2 cellular contexts compared by ENCODE assay signal in the genomic region with DNA sequence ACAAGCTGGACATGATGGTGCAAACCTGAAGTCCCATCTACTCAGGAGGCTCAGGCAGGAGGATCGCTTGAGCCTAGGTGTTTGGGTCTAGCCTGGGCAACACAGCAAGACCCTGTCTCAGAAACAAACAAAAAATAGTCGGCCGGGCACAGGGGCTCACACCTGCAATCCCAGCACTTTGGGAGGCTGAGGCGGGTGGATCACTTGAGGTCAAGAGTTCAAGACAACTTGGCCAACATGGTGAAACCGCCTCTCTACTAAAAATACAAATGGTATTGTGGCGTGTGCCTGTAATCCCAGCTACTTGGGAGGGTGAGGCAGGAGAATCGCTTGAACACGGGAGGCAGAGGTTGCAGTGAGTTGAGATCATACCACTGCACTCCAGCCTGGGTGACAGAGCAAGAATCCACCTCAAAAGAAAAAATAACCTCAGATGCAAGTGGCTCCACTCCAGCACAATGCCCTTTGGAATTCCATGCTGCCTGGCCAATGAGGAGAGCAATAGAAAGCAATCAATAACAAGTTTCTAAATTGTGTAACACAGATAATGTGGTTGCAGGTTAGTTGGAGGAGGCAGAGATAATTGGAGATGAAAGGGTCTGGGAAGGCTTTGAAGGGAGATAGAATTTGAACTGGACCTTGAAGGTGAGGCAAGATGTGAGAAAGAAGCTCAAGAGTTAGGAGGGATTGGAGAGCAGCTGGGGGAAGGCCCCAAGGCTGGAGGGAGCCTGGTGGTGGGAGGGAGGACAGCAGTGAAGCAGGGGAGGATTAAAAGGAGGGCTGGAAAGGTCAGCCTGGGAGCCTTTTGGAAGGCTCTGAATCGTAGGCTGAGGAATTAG.
TF ChIP-seq lines count a peak whose summit lies in the region.

No MANE protein-coding gene starts in this region.

TF ChIP-seq in A549, 52 proteins besides CTCF, POLR2A, EP300 and RAD21:
- no peak for TF ChIP-seq BHLHE40 (IDR thresholded peaks at IDR 0.05; ENCODE audit: low read depth, low read length)
- no peak for TF ChIP-seq CHD2 (IDR thresholded peaks at IDR 0.05; ENCODE audit: low read length, partially characterized antibody)
- TF ChIP-seq TFCP2L1 (CRISPR knock-in tag; IDR thresholded peaks at IDR 0.05), result no peak
- TF ChIP-seq ZFP36 (IDR thresholded peaks at IDR 0.05; ENCODE audit: borderline replicate concordance, partially characterized antibody), result no peak
- no peak for TF ChIP-seq NR3C1 (IDR thresholded peaks at IDR 0.05)
- TF ChIP-seq, protein P1, sequence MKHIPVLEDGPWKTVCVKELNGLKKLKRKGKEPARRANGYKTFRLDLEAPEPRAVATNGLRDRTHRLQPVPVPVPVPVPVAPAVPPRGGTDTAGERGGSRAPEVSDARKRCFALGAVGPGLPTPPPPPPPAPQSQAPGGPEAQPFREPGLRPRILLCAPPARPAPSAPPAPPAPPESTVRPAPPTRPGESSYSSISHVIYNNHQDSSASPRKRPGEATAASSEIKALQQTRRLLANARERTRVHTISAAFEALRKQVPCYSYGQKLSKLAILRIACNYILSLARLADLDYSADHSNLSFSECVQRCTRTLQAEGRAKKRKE (CRISPR knock-in tag; IDR thresholded peaks at IDR 0.05; ENCODE audit: low read depth), result no peak
- TF ChIP-seq RARB (CRISPR knock-in tag; IDR thresholded peaks at IDR 0.05), result no peak
- TF ChIP-seq HOXA7 (CRISPR knock-in tag; IDR thresholded peaks at IDR 0.05), result no peak
- TF ChIP-seq POLR2AphosphoS2 (conservative IDR thresholded peaks at IDR 0.05; ENCODE audit: low read length), result no peak
- no peak for TF ChIP-seq RFX5 (IDR thresholded peaks at IDR 0.05)
- TF ChIP-seq, protein P2, sequence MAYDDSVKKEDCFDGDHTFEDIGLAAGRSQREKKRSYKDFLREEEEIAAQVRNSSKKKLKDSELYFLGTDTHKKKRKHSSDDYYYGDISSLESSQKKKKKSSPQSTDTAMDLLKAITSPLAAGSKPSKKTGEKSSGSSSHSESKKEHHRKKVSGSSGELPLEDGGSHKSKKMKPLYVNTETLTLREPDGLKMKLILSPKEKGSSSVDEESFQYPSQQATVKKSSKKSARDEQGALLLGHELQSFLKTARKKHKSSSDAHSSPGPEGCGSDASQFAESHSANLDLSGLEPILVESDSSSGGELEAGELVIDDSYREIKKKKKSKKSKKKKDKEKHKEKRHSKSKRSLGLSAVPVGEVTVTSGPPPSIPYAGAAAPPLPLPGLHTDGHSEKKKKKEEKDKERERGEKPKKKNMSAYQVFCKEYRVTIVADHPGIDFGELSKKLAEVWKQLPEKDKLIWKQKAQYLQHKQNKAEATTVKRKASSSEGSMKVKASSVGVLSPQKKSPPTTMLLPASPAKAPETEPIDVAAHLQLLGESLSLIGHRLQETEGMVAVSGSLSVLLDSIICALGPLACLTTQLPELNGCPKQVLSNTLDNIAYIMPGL (CRISPR knock-in tag; IDR thresholded peaks at IDR 0.05; ENCODE audit: borderline replicate concordance), result no peak
- no peak for TF ChIP-seq CBX8 (IDR thresholded peaks at IDR 0.05)
- no peak for TF ChIP-seq FOSL2 (IDR thresholded peaks at IDR 0.05)
- TF ChIP-seq FOSL2 (CRISPR knock-in tag; IDR thresholded peaks at IDR 0.05), result no peak
- TF ChIP-seq CHD4 (IDR thresholded peaks at IDR 0.05; ENCODE audit: borderline replicate concordance), result no peak
TF ChIP-seq in A549: peak in this region for 0.

TF ChIP-seq in GM23338, 12 proteins besides CTCF, POLR2A, EP300 and RAD21:
- TF ChIP-seq ZNF331 (CRISPR knock-in tag; IDR thresholded peaks at IDR 0.05; ENCODE audit: low read depth), result no peak
- TF ChIP-seq, protein P3, sequence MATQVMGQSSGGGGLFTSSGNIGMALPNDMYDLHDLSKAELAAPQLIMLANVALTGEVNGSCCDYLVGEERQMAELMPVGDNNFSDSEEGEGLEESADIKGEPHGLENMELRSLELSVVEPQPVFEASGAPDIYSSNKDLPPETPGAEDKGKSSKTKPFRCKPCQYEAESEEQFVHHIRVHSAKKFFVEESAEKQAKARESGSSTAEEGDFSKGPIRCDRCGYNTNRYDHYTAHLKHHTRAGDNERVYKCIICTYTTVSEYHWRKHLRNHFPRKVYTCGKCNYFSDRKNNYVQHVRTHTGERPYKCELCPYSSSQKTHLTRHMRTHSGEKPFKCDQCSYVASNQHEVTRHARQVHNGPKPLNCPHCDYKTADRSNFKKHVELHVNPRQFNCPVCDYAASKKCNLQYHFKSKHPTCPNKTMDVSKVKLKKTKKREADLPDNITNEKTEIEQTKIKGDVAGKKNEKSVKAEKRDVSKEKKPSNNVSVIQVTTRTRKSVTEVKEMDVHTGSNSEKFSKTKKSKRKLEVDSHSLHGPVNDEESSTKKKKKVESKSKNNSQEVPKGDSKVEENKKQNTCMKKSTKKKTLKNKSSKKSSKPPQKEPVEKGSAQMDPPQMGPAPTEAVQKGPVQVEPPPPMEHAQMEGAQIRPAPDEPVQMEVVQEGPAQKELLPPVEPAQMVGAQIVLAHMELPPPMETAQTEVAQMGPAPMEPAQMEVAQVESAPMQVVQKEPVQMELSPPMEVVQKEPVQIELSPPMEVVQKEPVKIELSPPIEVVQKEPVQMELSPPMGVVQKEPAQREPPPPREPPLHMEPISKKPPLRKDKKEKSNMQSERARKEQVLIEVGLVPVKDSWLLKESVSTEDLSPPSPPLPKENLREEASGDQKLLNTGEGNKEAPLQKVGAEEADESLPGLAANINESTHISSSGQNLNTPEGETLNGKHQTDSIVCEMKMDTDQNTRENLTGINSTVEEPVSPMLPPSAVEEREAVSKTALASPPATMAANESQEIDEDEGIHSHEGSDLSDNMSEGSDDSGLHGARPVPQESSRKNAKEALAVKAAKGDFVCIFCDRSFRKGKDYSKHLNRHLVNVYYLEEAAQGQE (IDR thresholded peaks at IDR 0.05; ENCODE audit: unreplicated experiment), result no peak
- TF ChIP-seq EZH2phosphoT487 (IDR thresholded peaks at IDR 0.05; ENCODE audit: unreplicated experiment), result no peak
- TF ChIP-seq, protein P4, sequence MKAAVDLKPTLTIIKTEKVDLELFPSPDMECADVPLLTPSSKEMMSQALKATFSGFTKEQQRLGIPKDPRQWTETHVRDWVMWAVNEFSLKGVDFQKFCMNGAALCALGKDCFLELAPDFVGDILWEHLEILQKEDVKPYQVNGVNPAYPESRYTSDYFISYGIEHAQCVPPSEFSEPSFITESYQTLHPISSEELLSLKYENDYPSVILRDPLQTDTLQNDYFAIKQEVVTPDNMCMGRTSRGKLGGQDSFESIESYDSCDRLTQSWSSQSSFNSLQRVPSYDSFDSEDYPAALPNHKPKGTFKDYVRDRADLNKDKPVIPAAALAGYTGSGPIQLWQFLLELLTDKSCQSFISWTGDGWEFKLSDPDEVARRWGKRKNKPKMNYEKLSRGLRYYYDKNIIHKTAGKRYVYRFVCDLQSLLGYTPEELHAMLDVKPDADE (IDR thresholded peaks at IDR 0.05), result no peak
- TF ChIP-seq ZNF462 (CRISPR knock-in tag; IDR thresholded peaks at IDR 0.05), result no peak
- no peak for TF ChIP-seq EZH2 (IDR thresholded peaks at IDR 0.05; ENCODE audit: low read depth, unreplicated experiment)
- no peak for TF ChIP-seq POLR2AphosphoS5 (IDR thresholded peaks at IDR 0.05; ENCODE audit: low read depth)
- TF ChIP-seq JUNB (IDR thresholded peaks at IDR 0.05; ENCODE audit: unreplicated experiment), result no peak
- no peak for TF ChIP-seq STAT1 (IDR thresholded peaks at IDR 0.05; ENCODE audit: unreplicated experiment)
- no peak for TF ChIP-seq NANOG (IDR thresholded peaks at IDR 0.05; ENCODE audit: borderline replicate concordance)
- TF ChIP-seq CREB1 (CRISPR knock-in tag; IDR thresholded peaks at IDR 0.05; ENCODE audit: low read depth), result no peak
- no peak for TF ChIP-seq ZNF114 (CRISPR knock-in tag; IDR thresholded peaks at IDR 0.05)
